2 cellular contexts compared by ENCODE assay signal in genomic region chr2:112343827-112344585, GRCh38.
TF ChIP-seq lines count a peak whose summit lies in the region.

No MANE protein-coding gene starts in this region.

TF ChIP-seq in GM23338, 12 proteins besides CTCF, POLR2A, EP300 and RAD21:
- no peak for TF ChIP-seq ZNF331 (CRISPR knock-in tag; IDR thresholded peaks at IDR 0.05; ENCODE audit: low read depth)
- no peak for TF ChIP-seq STAT1 (IDR thresholded peaks at IDR 0.05; ENCODE audit: unreplicated experiment)
- no peak for TF ChIP-seq EZH2phosphoT487 (IDR thresholded peaks at IDR 0.05; ENCODE audit: unreplicated experiment)
- no peak for TF ChIP-seq REST (IDR thresholded peaks at IDR 0.05; ENCODE audit: unreplicated experiment)
- TF ChIP-seq EZH2 (IDR thresholded peaks at IDR 0.05; ENCODE audit: low read depth, unreplicated experiment): no peak

TF ChIP-seq in GM12878, 131 proteins besides CTCF, POLR2A, EP300 and RAD21:
- no peak for TF ChIP-seq KLF5 (IDR thresholded peaks at IDR 0.05; ENCODE audit: partially characterized antibody)
- TF ChIP-seq E4F1 (IDR thresholded peaks at IDR 0.05; ENCODE audit: borderline replicate concordance, partially characterized antibody): no peak
- TF ChIP-seq SPI1 (IDR thresholded peaks at IDR 0.05; ENCODE audit: borderline replicate concordance, insufficient read depth, low read depth, low read length): no peak
- TF ChIP-seq BCL11A (IDR thresholded peaks at IDR 0.05; ENCODE audit: low read depth, low read length): no peak
- no peak for TF ChIP-seq SUZ12 (IDR thresholded peaks at IDR 0.05; ENCODE audit: unreplicated experiment)
- TF ChIP-seq BACH1 (IDR thresholded peaks at IDR 0.05; ENCODE audit: borderline replicate concordance): no peak
- no peak for TF ChIP-seq ZZZ3 (IDR thresholded peaks at IDR 0.05; ENCODE audit: control insufficient read depth, insufficient read length, low read depth)
- TF ChIP-seq SMAD1 (IDR thresholded peaks at IDR 0.05; ENCODE audit: low read depth, partially characterized antibody): no peak
- TF ChIP-seq ESRRA (IDR thresholded peaks at IDR 0.05; ENCODE audit: low read length): no peak
- no peak for TF ChIP-seq ETV6 (conservative IDR thresholded peaks at IDR 0.05 in 1 of 2, IDR thresholded peaks at IDR 0.05 in 1 of 2; ENCODE audit: borderline replicate concordance in 1 of 2, low read depth in 1 of 2)
- no peak for TF ChIP-seq BMI1 (IDR thresholded peaks at IDR 0.05; ENCODE audit: borderline replicate concordance)
- no peak for TF ChIP-seq GATAD2B (conservative IDR thresholded peaks at IDR 0.05; ENCODE audit: low read depth)
- no peak for TF ChIP-seq SRF (IDR thresholded peaks at IDR 0.05; ENCODE audit: low read depth in 2 of 2, low read length in 2 of 2)
- TF ChIP-seq RBBP5 (conservative IDR thresholded peaks at IDR 0.05): no peak
- TF ChIP-seq CREB1 (IDR thresholded peaks at IDR 0.05; ENCODE audit: low read depth): no peak
- no peak for TF ChIP-seq ZNF217 (IDR thresholded peaks at IDR 0.05)
- no peak for TF ChIP-seq NR2F1 (conservative IDR thresholded peaks at IDR 0.05)
- TF ChIP-seq ZNF592 (IDR thresholded peaks at IDR 0.05): no peak
- TF ChIP-seq MYC (IDR thresholded peaks at IDR 0.05; ENCODE audit: insufficient read depth, insufficient read length, insufficient replicate concordance, low read length, severe bottlenecking): no peak
- no peak for TF ChIP-seq IKZF2 (IDR thresholded peaks at IDR 0.05)
- TF ChIP-seq NFIC (IDR thresholded peaks at IDR 0.05; ENCODE audit: low read depth, low read length): peak; percentile 66; the same call in 1 of the 2 replicates
- TF ChIP-seq RB1 (IDR thresholded peaks at IDR 0.05; ENCODE audit: borderline replicate concordance): no peak
- no peak for TF ChIP-seq MEF2A (IDR thresholded peaks at IDR 0.05; ENCODE audit: insufficient read depth, low read depth, low read length)
- TF ChIP-seq EZH2 (IDR thresholded peaks at IDR 0.05; ENCODE audit: borderline replicate concordance, control insufficient read depth, low read depth, low read length): no peak
- no peak for TF ChIP-seq KDM1A (IDR thresholded peaks at IDR 0.05; ENCODE audit: borderline replicate concordance)
- no peak for TF ChIP-seq CHD1 (IDR thresholded peaks at IDR 0.05; ENCODE audit: low read depth, low read length)
- TF ChIP-seq SMC3 (IDR thresholded peaks at IDR 0.05; ENCODE audit: borderline replicate concordance, low read length): no peak
- TF ChIP-seq ZNF24 (IDR thresholded peaks at IDR 0.05): no peak
- TF ChIP-seq NFYA (IDR thresholded peaks at IDR 0.05; ENCODE audit: borderline replicate concordance, low read depth, low read length): no peak
- no peak for TF ChIP-seq ASH2L (IDR thresholded peaks at IDR 0.05; ENCODE audit: borderline replicate concordance, low read depth)
- no peak for TF ChIP-seq ZNF687 (IDR thresholded peaks at IDR 0.05)
- TF ChIP-seq BRCA1 (IDR thresholded peaks at IDR 0.05; ENCODE audit: low read depth, low read length): no peak
- TF ChIP-seq POLR2AphosphoS5 (IDR thresholded peaks at IDR 0.05; ENCODE audit: low read length): no peak
- TF ChIP-seq PML (IDR thresholded peaks at IDR 0.05; ENCODE audit: low read length): no peak
- TF ChIP-seq MTA3 (IDR thresholded peaks at IDR 0.05; ENCODE audit: borderline replicate concordance, low read length): 0 out of 2 replicates have a peak, but pooled peaks have one; percentile 31
- no peak for TF ChIP-seq MLLT1 (IDR thresholded peaks at IDR 0.05)
- TF ChIP-seq ATF2 (IDR thresholded peaks at IDR 0.05; ENCODE audit: low read length): 0 out of 2 replicates have a peak, but pooled peaks have one; percentile 34
- TF ChIP-seq TCF3 (IDR thresholded peaks at IDR 0.05; ENCODE audit: borderline replicate concordance, insufficient read depth, low read depth, low read length): no peak
- no peak for TF ChIP-seq GABPA (IDR thresholded peaks at IDR 0.05; ENCODE audit: low read depth)
- no peak for TF ChIP-seq ZBED1 (IDR thresholded peaks at IDR 0.05; ENCODE audit: borderline replicate concordance)
- no peak for TF ChIP-seq STAT3 (IDR thresholded peaks at IDR 0.05; ENCODE audit: low read depth, low read length)
- 0 out of 2 replicates have a peak, but pooled peaks have one; percentile 14 for TF ChIP-seq ATF7 (IDR thresholded peaks at IDR 0.05; ENCODE audit: low read depth)
- no peak for TF ChIP-seq REST (IDR thresholded peaks at IDR 0.05; ENCODE audit: low read depth, low read length)
- peak; percentile 59 for TF ChIP-seq EED (IDR thresholded peaks at IDR 0.05; ENCODE audit: low read depth)
- no peak; the same call in 1 of the 2 replicates for TF ChIP-seq FOXM1 (IDR thresholded peaks at IDR 0.05; ENCODE audit: low read depth, low read length)
- TF ChIP-seq JUNB (IDR thresholded peaks at IDR 0.05): peak; percentile 56
- 0 out of 2 replicates have a peak, but pooled peaks have one; percentile 29 for TF ChIP-seq CREM (IDR thresholded peaks at IDR 0.05; ENCODE audit: low read depth)
